ENCODE assay signal across 8 cellular contexts in the genomic region with DNA sequence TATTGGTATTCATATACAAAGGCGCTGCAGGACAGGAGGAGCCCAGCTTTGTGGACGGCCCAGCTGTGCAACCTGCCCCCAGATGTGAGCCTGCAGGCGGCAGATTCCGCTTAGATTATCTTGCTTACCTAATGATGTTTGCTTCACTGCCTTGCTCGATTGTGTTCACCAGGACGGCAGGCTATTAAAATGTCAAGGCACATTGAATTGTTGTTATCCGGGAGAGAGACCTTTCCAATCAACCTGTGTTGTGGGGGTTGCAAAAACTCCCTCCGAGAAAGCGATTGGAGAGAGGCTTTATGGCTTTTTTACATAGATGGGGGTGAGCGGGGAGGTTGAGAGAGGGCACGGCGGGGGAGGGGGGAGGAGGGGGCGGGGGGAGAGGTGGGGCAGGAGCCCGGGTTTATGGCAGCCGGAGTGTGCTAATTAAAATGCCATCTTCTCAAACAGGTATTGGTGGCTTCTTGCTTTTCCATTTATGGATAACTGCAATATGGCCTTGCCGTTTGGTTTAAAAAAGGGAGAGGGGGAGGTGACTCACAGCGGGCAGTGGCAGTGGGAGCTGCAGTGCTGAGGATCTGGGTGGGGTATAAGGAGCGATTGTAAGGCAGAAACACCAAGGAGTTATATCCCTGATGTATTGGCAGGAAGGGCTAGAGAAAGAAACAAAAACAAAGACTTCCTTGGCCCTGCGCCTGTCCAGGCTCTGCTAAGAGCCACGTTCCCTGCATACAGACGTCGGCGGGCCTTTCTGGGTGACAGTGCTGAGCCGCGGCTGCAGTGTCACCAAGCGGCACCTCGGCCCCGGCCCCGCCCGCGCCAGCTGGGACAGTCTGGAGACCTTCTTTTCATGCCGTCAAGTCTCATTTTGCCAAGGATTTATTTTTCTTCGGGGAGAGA.
DNase-seq lines count a peak whose midpoint lies in the region; ATAC-seq and TF ChIP-seq lines count a peak whose summit lies in the region.

No MANE protein-coding gene starts in this region.

- no peak for TF ChIP-seq CTCF in fibroblast of lung (conservative IDR thresholded peaks at IDR 0.05 in 1 of 2, IDR thresholded peaks at IDR 0.05 in 1 of 2; ENCODE audit: low read depth in 1 of 2, low read length in 2 of 2)

- peak overlapping the region; percentile 93 to 99 (median 96) for H3K4me3 Mint-ChIP-seq in CD4-positive, alpha-beta memory T cell
- peak overlapping the region; percentile 85 for H3K4me3 Mint-ChIP-seq in activated T-helper 17 cell treated with anti-CD3 and anti-CD28 coated beads, Interleukin-2, amount 50 U/mL, for 72 hours
- peak overlapping the region; percentile 94 to 95 for H3K4me3 Mint-ChIP-seq in stimulated activated naive CD8-positive, alpha-beta T cell treated with anti-CD3 and anti-CD28 coated beads, Interleukin-15, amount 100 ng/mL, for 72 hours

- intact Hi-C loops in CD4-positive, alpha-beta memory T cell (cut with micrococcal nuclease), result loop anchor here (1.0 to 5.0 kb wide), 6 partner anchors 17 to 1182 kb away; partner anchors contain the start of genes C2orf76, CCDC93, DBI and DDX18

- H3K9ac ChIP-seq in NT2/D1 (ENCODE audit: insufficient read length, low read depth) (peak overlapping the region; percentile 85), fibroblast of lung (ENCODE audit: insufficient read depth, low read length) (peak overlapping the region; percentile 3)

- peak overlapping the region; percentile 80 for H3K4me2 ChIP-seq in fibroblast of lung (ENCODE audit: extremely low read depth, insufficient read depth, low read length)

- H3K36me3 Mint-ChIP-seq in CD4-positive, alpha-beta memory T cell, result peaks cover 0 to 5% of the 10 kb centered on the region in 2 donors
- peaks cover 8% of the 10 kb centered on the region for H3K36me3 Mint-ChIP-seq in activated T-helper 17 cell treated with anti-CD3 and anti-CD28 coated beads, Interleukin-2, amount 50 U/mL, for 72 hours (ENCODE audit: low read depth)

- H3K9me3 Mint-ChIP-seq in CD4-positive, alpha-beta memory T cell, result peaks cover 0 to 2% (median 0%) of the 10 kb centered on the region in 8 donors
- peaks cover 4% of the 10 kb centered on the region for H3K9me3 Mint-ChIP-seq in activated T-helper 17 cell treated with anti-CD3 and anti-CD28 coated beads, Interleukin-2, amount 50 U/mL, for 72 hours
- H3K9me3 Mint-ChIP-seq in stimulated activated naive CD8-positive, alpha-beta T cell treated with anti-CD3 and anti-CD28 coated beads, Interleukin-15, amount 100 ng/mL, for 72 hours, result peaks cover 0 to 5% of the 10 kb centered on the region in 2 donors

- peak overlapping the region; percentile 73 to 80 for H3K4me3 ChIP-seq in CD4-positive, alpha-beta memory T cell (ENCODE audit: low read length in 2 of 2)
- H3K4me3 ChIP-seq in NT2/D1 (ENCODE audit: insufficient read length, low read depth) (peak overlapping the region; percentile 68), fibroblast of lung (replicated peaks in 1 of 4; ENCODE audit: control extremely low read depth in 1 of 4, insufficient read depth in 1 of 4, low read depth in 3 of 4, low read length in 4 of 4) (peak overlapping the region; percentile 39 to 88 (median 63))

- H3K27ac Mint-ChIP-seq in CD4-positive, alpha-beta memory T cell, result peak overlapping the region; percentile 87 to 99 (median 95)
- H3K27ac Mint-ChIP-seq in activated T-helper 17 cell treated with anti-CD3 and anti-CD28 coated beads, Interleukin-2, amount 50 U/mL, for 72 hours, result peak overlapping the region; percentile 90
- peak overlapping the region; percentile 99 to 100 for H3K27ac Mint-ChIP-seq in stimulated activated naive CD8-positive, alpha-beta T cell treated with anti-CD3 and anti-CD28 coated beads, Interleukin-15, amount 100 ng/mL, for 72 hours

- POLR2A ChIA-PET in CD4-positive, alpha-beta memory T cell (lab: Charles Lee; ENCODE audit: partially characterized antibody), result interaction anchor here (0.9 to 2.2 kb wide), 14 partner anchors 8 to 1182 kb away, joined by 3 to 11 read pairs (median 4); partner anchors contain the start of genes CCDC93 and INSIG2

- H3K79me2 ChIP-seq in fibroblast of lung (ENCODE audit: control insufficient read depth, insufficient read depth, low read length), result no peaks in the 10 kb centered on the region

- no peaks in the 10 kb centered on the region for H3K27me3 Mint-ChIP-seq in CD4-positive, alpha-beta memory T cell
- no peaks in the 10 kb centered on the region for H3K27me3 Mint-ChIP-seq in activated T-helper 17 cell treated with anti-CD3 and anti-CD28 coated beads, Interleukin-2, amount 50 U/mL, for 72 hours
- no peaks in the 10 kb centered on the region for H3K27me3 Mint-ChIP-seq in stimulated activated naive CD8-positive, alpha-beta T cell treated with anti-CD3 and anti-CD28 coated beads, Interleukin-15, amount 100 ng/mL, for 72 hours

- DNase-seq in CD4-positive, alpha-beta memory T cell, result peak in 3 of 5 donors; percentile 46 to 55 (median 50)
- DNase-seq in NT2/D1 (ENCODE audit: low read depth, low spot score) (peak; percentile 18), fibroblast of lung (ENCODE audit: low read depth in 2 of 2) (peak; percentile 31 to 53), myocyte (ENCODE audit: low read depth) (peak; percentile 53)
- DNase-seq in stimulated activated naive CD8-positive, alpha-beta T cell treated with anti-CD3 and anti-CD28 coated beads, Interleukin-15, amount 100 ng/mL, for 72 hours, result peak; percentile 48 to 72

- H3K27me3 ChIP-seq in CD4-positive, alpha-beta memory T cell (ENCODE audit: insufficient read depth, low read length), result no peaks in the 10 kb centered on the region
- H3K27me3 ChIP-seq in NT2/D1 (ENCODE audit: insufficient read depth, insufficient read length) (peaks cover 10% of the 10 kb centered on the region), fibroblast of lung (ENCODE audit: control insufficient read depth, insufficient read depth, low read length) (peaks cover 2% of the 10 kb centered on the region)

- no peaks in the 10 kb centered on the region for H4K20me1 ChIP-seq in fibroblast of lung (ENCODE audit: control insufficient read depth, extremely low read depth, insufficient read depth, low read length)

- no peaks in the 10 kb centered on the region for H3K9me3 ChIP-seq in CD4-positive, alpha-beta memory T cell (ENCODE audit: control insufficient read depth in 1 of 2, low read length in 2 of 2)
- H3K9me3 ChIP-seq in NT2/D1 (ENCODE audit: insufficient read depth, low read length), result no peaks in the 10 kb centered on the region
- no peaks in the 10 kb centered on the region for H3K9me3 ChIP-seq in fibroblast of lung (ENCODE audit: control insufficient read depth, insufficient read depth, low read depth, low read length)

- ATAC-seq in GM19397 (IDR thresholded peaks at IDR 0.05; ENCODE audit: unreplicated experiment) (peak; percentile 66), HG03520 (IDR thresholded peaks at IDR 0.05; ENCODE audit: unreplicated experiment) (peak; percentile 78)
- ATAC-seq in activated T-helper 17 cell treated with anti-CD3 and anti-CD28 coated beads, Interleukin-2, amount 50 U/mL, for 72 hours (replicated peaks), result peak; percentile 88
- ATAC-seq in stimulated activated naive CD8-positive, alpha-beta T cell treated with anti-CD3 and anti-CD28 coated beads, Interleukin-15, amount 100 ng/mL, for 72 hours, result peak; percentile 87

- peak overlapping the region; percentile 57 for H3K27ac ChIP-seq in CD4-positive, alpha-beta memory T cell (ENCODE audit: low read depth, low read length)
- no peak overlapping the region for H3K27ac ChIP-seq in fibroblast of lung (ENCODE audit: insufficient read depth, low read length)

- peaks cover 15 to 25% (median 18%) of the 10 kb centered on the region in 4 donors for H3K4me1 Mint-ChIP-seq in CD4-positive, alpha-beta memory T cell
- peaks cover 10% of the 10 kb centered on the region for H3K4me1 Mint-ChIP-seq in activated T-helper 17 cell treated with anti-CD3 and anti-CD28 coated beads, Interleukin-2, amount 50 U/mL, for 72 hours
- peaks cover 29% of the 10 kb centered on the region for H3K4me1 Mint-ChIP-seq in stimulated activated naive CD8-positive, alpha-beta T cell treated with anti-CD3 and anti-CD28 coated beads, Interleukin-15, amount 100 ng/mL, for 72 hours

- no peaks in the 10 kb centered on the region for H3K36me3 ChIP-seq in CD4-positive, alpha-beta memory T cell (ENCODE audit: insufficient read depth, low read length)
- no peaks in the 10 kb centered on the region for H3K36me3 ChIP-seq in NT2/D1 (ENCODE audit: insufficient read depth, insufficient read length, low read length)
- no peaks in the 10 kb centered on the region for H3K36me3 ChIP-seq in fibroblast of lung (ENCODE audit: control insufficient read depth, insufficient read depth, low read length)

- H2AFZ ChIP-seq in fibroblast of lung (ENCODE audit: low read length), result peak overlapping the region; percentile 62

- CTCF ChIA-PET in CD4-positive, alpha-beta memory T cell (lab: Charles Lee; ENCODE audit: partially characterized antibody), result interaction anchor here (0.7 to 2.7 kb wide), 5 partner anchors 17 to 371 kb away, joined by 3 to 13 read pairs (median 3); partner anchors contain the start of gene DDX18

- H3K4me1 ChIP-seq in CD4-positive, alpha-beta memory T cell (ENCODE audit: insufficient read depth, low read length), result peaks cover 6% of the 10 kb centered on the region
- peaks cover 4% of the 10 kb centered on the region for H3K4me1 ChIP-seq in NT2/D1 (ENCODE audit: insufficient read depth, insufficient read length)
- no peaks in the 10 kb centered on the region for H3K4me1 ChIP-seq in fibroblast of lung (ENCODE audit: control insufficient read depth, extremely low read depth, insufficient read depth, low read length)
